ENCODE assay signal across 8 cellular contexts in the genomic region with DNA sequence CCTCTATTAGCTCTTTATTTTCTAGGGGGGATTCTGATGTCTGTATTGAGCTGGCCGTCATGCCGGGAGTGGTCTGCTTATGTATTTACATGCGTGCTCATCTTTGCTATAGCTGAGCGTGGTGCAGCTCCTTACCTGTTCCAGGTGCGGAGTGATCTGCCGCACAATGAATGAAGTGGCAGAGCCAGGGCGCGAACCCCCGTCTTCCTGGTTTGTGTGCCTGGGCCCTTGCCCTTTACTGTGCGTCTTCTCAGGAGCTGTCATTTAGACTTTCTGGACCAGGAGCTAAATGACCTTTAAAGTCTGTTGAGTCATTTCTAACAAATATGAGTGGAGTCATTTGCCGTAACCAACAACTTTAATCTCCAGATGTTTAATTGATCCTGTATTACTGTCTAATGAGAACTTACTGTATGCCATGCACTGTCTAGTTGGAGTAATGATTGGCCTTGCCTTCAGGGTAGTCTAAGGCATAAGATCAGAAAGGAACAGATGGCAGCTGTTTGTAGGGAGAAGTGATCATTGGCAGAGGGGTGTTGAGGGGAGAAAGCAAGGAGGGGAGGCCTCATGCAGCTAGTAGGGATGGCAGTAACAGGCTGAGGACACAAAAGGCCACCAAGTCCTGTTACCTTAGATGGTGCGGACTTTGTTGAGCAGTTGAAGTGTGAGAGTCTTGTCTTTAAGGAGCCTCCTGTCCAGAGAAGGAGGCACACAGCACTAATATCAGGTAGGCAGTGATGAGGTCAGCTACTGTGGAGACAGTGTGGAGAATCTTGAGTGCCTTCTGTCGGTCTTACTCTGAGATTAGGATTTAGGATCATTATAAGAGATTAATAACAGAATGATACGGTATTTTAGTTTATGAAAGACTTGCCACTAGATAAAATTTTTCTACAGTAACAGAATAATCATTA. TPM values are rescaled to one million over a fixed set of nuclear protein-coding genes. Genes with fewer than 3 reads are reported as not detected.
DNase-seq lines count a peak whose midpoint lies in the region; ATAC-seq and TF ChIP-seq lines count a peak whose summit lies in the region.
"Had no signal": no experiment of that assay in that cellular context is flagged by ENCODE, and none has a peak within 500 bp of the region (broad histone marks: within the 10 kb centered on the region; RNA-seq: fewer than 3 reads in every experiment).

No MANE protein-coding gene starts in this region.

- H3K36me3 Mint-ChIP-seq in central memory CD8-positive, alpha-beta T cell (ENCODE audit: insufficient read depth), result peaks cover 11% of the 10 kb centered on the region
- H3K36me3 Mint-ChIP-seq in progenitor cell of endocrine pancreas (ENCODE audit: insufficient read depth), result no peaks in the 10 kb centered on the region

- TF ChIP-seq CTCF in Loucy (conservative IDR thresholded peaks at IDR 0.05; ENCODE audit: low read length), result no peak
- TF ChIP-seq CTCF in progenitor cell of endocrine pancreas (IDR thresholded peaks at IDR 0.05; ENCODE audit: unreplicated experiment), result no peak

- peaks cover 95% of the 10 kb centered on the region for H3K79me2 ChIP-seq in Loucy (ENCODE audit: insufficient read depth, low read length)

- peaks cover 21% of the 10 kb centered on the region; the same call in 1 of the 2 replicates for H3K36me3 ChIP-seq in Loucy (ENCODE audit: insufficient read depth, low read length)

- no peak overlapping the region for H3K4me3 Mint-ChIP-seq in central memory CD8-positive, alpha-beta T cell
- no peak overlapping the region for H3K4me3 Mint-ChIP-seq in progenitor cell of endocrine pancreas (ENCODE audit: low read depth)

- H3F3A ChIP-seq in Loucy (ENCODE audit: low read depth), result peaks cover 8% of the 10 kb centered on the region

- no peaks in the 10 kb centered on the region for H3K27me3 ChIP-seq in Loucy (ENCODE audit: insufficient read depth, low read length, poor library complexity, severe bottlenecking)

- H3K9me3 Mint-ChIP-seq in central memory CD8-positive, alpha-beta T cell, result no peaks in the 10 kb centered on the region
- H3K9me3 Mint-ChIP-seq in progenitor cell of endocrine pancreas (ENCODE audit: low read depth), result no peaks in the 10 kb centered on the region

- H3K4me1 Mint-ChIP-seq in central memory CD8-positive, alpha-beta T cell, result peaks cover 76% of the 10 kb centered on the region
- H3K4me1 Mint-ChIP-seq in progenitor cell of endocrine pancreas (ENCODE audit: low read depth), result peaks cover 4% of the 10 kb centered on the region

- peak overlapping the region; percentile 55 for H3K4me2 ChIP-seq in Loucy (ENCODE audit: low read depth, low read length, poor library complexity, severe bottlenecking)

- ATAC-seq in central memory CD8-positive, alpha-beta T cell (replicated peaks; ENCODE audit: extremely low read depth, poor library complexity, severe bottlenecking), result no peak
- ATAC-seq in GM21423 (IDR thresholded peaks at IDR 0.05; ENCODE audit: unreplicated experiment), result no peak

- no peaks in the 10 kb centered on the region for H3K9me3 ChIP-seq in Loucy (ENCODE audit: insufficient read depth, low read depth, low read length)

- peak; percentile 10 for DNase-seq in ELR (ENCODE audit: low read depth)
- DNase-seq in central memory CD8-positive, alpha-beta T cell (ENCODE audit: low spot score in 2 of 2), result no peak
- DNase-seq in progenitor cell of endocrine pancreas (ENCODE audit: low spot score, unreplicated experiment), result no peak
- no peak for DNase-seq in NCI-H187 (lab: John Stamatoyannopoulos, UW)
- DNase-seq in stimulated activated CD4-positive, alpha-beta T cell treated with anti-CD3 and anti-CD28 coated beads, Interleukin-2, amount 100 ng/mL, for 24 hours, result no peak
- DNase-seq: kidney had no signal

- peaks cover 18% of the 10 kb centered on the region for H4K20me1 ChIP-seq in Loucy (ENCODE audit: insufficient read depth, low read length, poor library complexity, severe bottlenecking)

- no peaks in the 10 kb centered on the region for H3K9me2 ChIP-seq in Loucy (replicated peaks; ENCODE audit: low read depth, low read length)

- peaks cover 45% of the 10 kb centered on the region for H3K4me1 ChIP-seq in Loucy (ENCODE audit: insufficient read depth, low read length, poor library complexity, severe bottlenecking)

- no peaks in the 10 kb centered on the region for H3K27me3 Mint-ChIP-seq in central memory CD8-positive, alpha-beta T cell
- H3K27me3 Mint-ChIP-seq in progenitor cell of endocrine pancreas, result no peaks in the 10 kb centered on the region

- no peak overlapping the region for H2AFZ ChIP-seq in Loucy (ENCODE audit: low read length)

- peak overlapping the region; percentile 18 for H3K4me3 ChIP-seq in Loucy (ENCODE audit: low read length, poor library complexity, severe bottlenecking)

- no peak overlapping the region for H3K9ac ChIP-seq in Loucy (ENCODE audit: low read depth, low read length, poor library complexity, severe bottlenecking)

- H3K27ac Mint-ChIP-seq in central memory CD8-positive, alpha-beta T cell (ENCODE audit: low read depth), result peak overlapping the region; percentile 17
- peak overlapping the region; percentile 1 for H3K27ac Mint-ChIP-seq in progenitor cell of endocrine pancreas

RNA-seq across cellular contexts. Expression of a gene that starts 53.9 kb away (rescaled TPM):
- total RNA-seq in progenitor cell of endocrine pancreas, result 124 and 139 TPM in 2 replicates
